Comparison of ENCODE assay signal across 8 cellular contexts in genomic region chr10:11272915-11273389, GRCh38.
DNase-seq lines count a peak whose midpoint lies in the region; ATAC-seq and TF ChIP-seq lines count a peak whose summit lies in the region.

No MANE protein-coding gene starts in this region.

- peaks cover 59% of the 10 kb centered on the region for H3K36me3 ChIP-seq in SJCRH30

- ATAC-seq in CD4-positive, alpha-beta T cell (ENCODE audit: poor library complexity): no peak
- peak; percentile 43 for ATAC-seq in GM18867 (IDR thresholded peaks at IDR 0.05; ENCODE audit: unreplicated experiment)
- ATAC-seq in HG02973 (IDR thresholded peaks at IDR 0.05; ENCODE audit: unreplicated experiment): peak; percentile 72
- no peak for ATAC-seq in sciatic nerve

- no peaks in the 10 kb centered on the region for H3K36me3 Mint-ChIP-seq in CD4-positive, alpha-beta T cell (ENCODE audit: low read depth)
- peaks cover 69% of the 10 kb centered on the region for H3K36me3 Mint-ChIP-seq in activated naive CD8-positive, alpha-beta T cell treated with anti-CD3 and anti-CD28 coated beads for 36 hours

- CTCF ChIA-PET in CD4-positive, alpha-beta T cell (lab: Charles Lee): no interaction called here

- peak overlapping the region; percentile 93 for H3K27ac Mint-ChIP-seq in CD4-positive, alpha-beta T cell
- peak overlapping the region; percentile 62 for H3K27ac Mint-ChIP-seq in activated naive CD8-positive, alpha-beta T cell treated with anti-CD3 and anti-CD28 coated beads for 36 hours

- intact Hi-C loops in CD4-positive, alpha-beta T cell (cut with DNase I, micrococcal nuclease): loop anchor here (10.0 kb wide), 2 partner anchors 202 to 1938 kb away; no protein-coding TSS in a partner anchor
- intact Hi-C loops in sciatic nerve (cut with DNase I): no loop called here

- H3K27me3 ChIP-seq in CD4-positive, alpha-beta T cell (ENCODE audit: control insufficient read depth, insufficient read depth, low read length): no peaks in the 10 kb centered on the region
- H3K27me3 ChIP-seq in SJCRH30: no peaks in the 10 kb centered on the region

- H3K9me3 Mint-ChIP-seq in CD4-positive, alpha-beta T cell: no peaks in the 10 kb centered on the region
- no peaks in the 10 kb centered on the region for H3K9me3 Mint-ChIP-seq in activated naive CD8-positive, alpha-beta T cell treated with anti-CD3 and anti-CD28 coated beads for 36 hours

- no peak for TF ChIP-seq CTCF in CD4-positive, alpha-beta T cell (IDR thresholded peaks at IDR 0.05)

- DNase-seq in CD4-positive, alpha-beta T cell: no peak
- DNase-seq in activated naive CD8-positive, alpha-beta T cell treated with anti-CD3 and anti-CD28 coated beads for 36 hours: no peak
- DNase-seq in sciatic nerve (ENCODE audit: low spot score) (no peak), NCI-H2081 treated with DMSO at 0.1 percent for 48 hours (lab: John Stamatoyannopoulos, UW) (no peak), putamen (ENCODE audit: low spot score) (no peak), SJCRH30 (no peak)

- H3K4me1 Mint-ChIP-seq in CD4-positive, alpha-beta T cell (ENCODE audit: low read depth): peaks cover 56% of the 10 kb centered on the region
- peaks cover 65% of the 10 kb centered on the region for H3K4me1 Mint-ChIP-seq in activated naive CD8-positive, alpha-beta T cell treated with anti-CD3 and anti-CD28 coated beads for 36 hours

- H3K4me3 Mint-ChIP-seq in CD4-positive, alpha-beta T cell: no peak overlapping the region
- peak overlapping the region; percentile 32 for H3K4me3 Mint-ChIP-seq in activated naive CD8-positive, alpha-beta T cell treated with anti-CD3 and anti-CD28 coated beads for 36 hours

- H3K4me3 ChIP-seq in SJCRH30: no peak overlapping the region

- no peaks in the 10 kb centered on the region for H3K9me3 ChIP-seq in CD4-positive, alpha-beta T cell (ENCODE audit: control insufficient read depth, low read length)
- H3K9me3 ChIP-seq in SJCRH30 (replicated peaks): no peaks in the 10 kb centered on the region

- H3K4me1 ChIP-seq in SJCRH30: no peaks in the 10 kb centered on the region

- no peaks in the 10 kb centered on the region for H3K27me3 Mint-ChIP-seq in CD4-positive, alpha-beta T cell
- H3K27me3 Mint-ChIP-seq in activated naive CD8-positive, alpha-beta T cell treated with anti-CD3 and anti-CD28 coated beads for 36 hours: no peaks in the 10 kb centered on the region

- POLR2A ChIA-PET in CD4-positive, alpha-beta T cell (lab: Charles Lee): no interaction called here

- no peak overlapping the region for H3K27ac ChIP-seq in CD4-positive, alpha-beta T cell (ENCODE audit: low read depth, low read length)
- H3K27ac ChIP-seq in SJCRH30: no peak overlapping the region

Comparison
In these comparisons a context has a peak if more than half of its experiments do, and no peak if none do; other contexts are left out.
1. ATAC-seq: peak in GM18867 (single experiment) and HG02973 (single experiment); none in CD4-positive, alpha-beta T cell (single experiment) and sciatic nerve (single experiment).